8 cellular contexts compared by ENCODE assay signal in the genomic region with DNA sequence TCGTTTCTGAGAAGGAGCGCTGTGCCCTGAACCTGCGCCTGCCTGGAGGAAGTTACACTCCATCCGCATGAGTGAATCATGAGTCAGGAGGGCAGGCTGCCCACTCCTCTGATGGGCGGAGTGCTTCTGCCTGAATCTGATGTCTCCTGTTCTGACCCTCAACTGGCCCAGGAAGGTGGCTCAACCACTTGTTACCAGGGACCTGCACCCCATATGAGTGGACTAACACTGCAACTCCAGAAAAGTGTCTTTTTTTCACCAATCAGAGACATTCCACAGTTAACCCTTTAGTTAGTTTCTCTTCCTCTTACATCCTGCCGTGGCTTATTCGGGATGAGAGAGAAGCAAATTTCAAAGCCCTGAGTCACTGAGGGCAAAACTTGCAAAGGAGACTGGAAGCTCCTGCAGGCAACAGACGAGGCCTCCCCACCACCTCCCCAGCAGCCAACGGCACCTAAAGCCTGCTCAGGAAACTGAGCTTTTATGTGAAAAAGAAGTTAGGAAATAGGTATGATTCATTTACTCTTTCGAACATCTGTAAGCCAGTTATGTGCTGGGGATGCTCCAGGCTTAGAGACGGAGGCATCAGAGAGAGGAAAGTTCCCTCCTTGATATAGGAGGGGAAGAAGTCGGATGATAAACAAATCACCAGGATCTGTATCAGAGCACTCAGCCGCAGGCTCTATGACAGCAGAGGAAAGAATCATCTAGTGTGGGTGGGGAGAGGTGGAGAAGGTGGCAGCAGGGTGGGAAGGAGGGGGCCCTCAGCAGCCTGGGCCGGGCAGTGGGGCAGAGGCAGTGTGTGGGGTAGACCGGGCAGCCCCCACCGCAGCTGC. TPM values are rescaled to one million over a fixed set of nuclear protein-coding genes. Genes with fewer than 3 reads are reported as not detected.
DNase-seq lines count a peak whose midpoint lies in the region; ATAC-seq, FAIRE-seq and TF ChIP-seq lines count a peak whose summit lies in the region.

No MANE protein-coding gene starts in this region.

- TF ChIP-seq CTCF in keratinocyte (optimal IDR thresholded peaks at IDR 0.05 in 1 of 3, IDR thresholded peaks at IDR 0.05 in 1 of 3, conservative IDR thresholded peaks at IDR 0.05 in 1 of 3; ENCODE audit: extremely low read depth in 1 of 3, insufficient read depth in 2 of 3, low read length in 3 of 3): no peak

- no peaks in the 10 kb centered on the region for H3K27me3 ChIP-seq in keratinocyte (ENCODE audit: control insufficient read depth, extremely low read depth, insufficient read depth, low read length)

- H3K27ac ChIP-seq in keratinocyte (ENCODE audit: control insufficient read depth, insufficient read depth, low read length): peak overlapping the region; percentile 100

- no peaks in the 10 kb centered on the region for H4K20me1 ChIP-seq in keratinocyte (ENCODE audit: control insufficient read depth, extremely low read depth, insufficient read depth, low read length)

- no peaks in the 10 kb centered on the region for H3K9me3 ChIP-seq in keratinocyte (ENCODE audit: control insufficient read depth, low read depth, low read length)

- peak; percentile 85 for DNase-seq in activated effector memory CD4-positive, alpha-beta T cell treated with anti-CD3 and anti-CD28 coated beads, Interleukin-2, amount 50 U/mL, for 16 hours
- no peak for DNase-seq in activated effector memory CD4-positive, alpha-beta T cell treated with Interleukin-2 at 50 U/mL for 16 hours
- peak; percentile 98 for DNase-seq in RPMI7951 (ENCODE audit: low read depth)
- DNase-seq in amniotic stem cell (lab: John Stamatoyannopoulos, UW): peak; percentile 83
- peak; percentile 83 for DNase-seq in keratinocyte (ENCODE audit: low read depth, low spot score)
- DNase-seq in stimulated activated CD4-positive, alpha-beta T cell treated with anti-CD3 and anti-CD28 coated beads, Interleukin-4, amount 100 ng/mL, for 1 hour: peak; percentile 66
- no peak for DNase-seq in NCI-H524 treated with DMSO at 0.1 percent for 48 hours (lab: John Stamatoyannopoulos, UW)

- H3K9me1 ChIP-seq in keratinocyte (ENCODE audit: control insufficient read depth, extremely low read depth, insufficient read depth, low read length): no peaks in the 10 kb centered on the region

- H3K36me3 ChIP-seq in keratinocyte (ENCODE audit: control insufficient read depth in 2 of 2, extremely low read depth in 1 of 2, insufficient read depth in 2 of 2, low read length in 2 of 2): peaks cover 12 to 28% of the 10 kb centered on the region in 2 experiments

- peaks cover 65% of the 10 kb centered on the region for H3K4me1 ChIP-seq in keratinocyte (ENCODE audit: control insufficient read depth, extremely low read depth, insufficient read depth, low read length)

- peak overlapping the region; percentile 69 for H2AFZ ChIP-seq in keratinocyte (ENCODE audit: control insufficient read depth, low read length)

- peak overlapping the region; percentile 92 for H3K4me2 ChIP-seq in keratinocyte (ENCODE audit: control insufficient read depth, extremely low read depth, insufficient read depth, low read depth, low read length)

- peak overlapping the region in 2 of 3 experiments; percentile 59 to 67 for H3K4me3 ChIP-seq in keratinocyte (ENCODE audit: control insufficient read depth in 2 of 3, extremely low read depth in 1 of 3, insufficient read depth in 2 of 3, low read depth in 1 of 3, low read length in 3 of 3)

- ATAC-seq in HG03064 (IDR thresholded peaks at IDR 0.05; ENCODE audit: low read depth, unreplicated experiment): peak; percentile 34

- peak; percentile 99 for FAIRE-seq in keratinocyte (lab: Jason Lieb, UNC)

- peak overlapping the region; percentile 93 for H3K9ac ChIP-seq in keratinocyte (ENCODE audit: control insufficient read depth, extremely low read depth, insufficient read depth, low read length)

- dilution Hi-C loops in keratinocyte (cut with MboI; ENCODE audit: extremely low pct_ligation_motif_present, low sequenced_read_pairs): no loop called here

- peaks cover 37% of the 10 kb centered on the region for H3K79me2 ChIP-seq in keratinocyte (ENCODE audit: control insufficient read depth, insufficient read depth, low read length)

RNA-seq across cellular contexts. Expression of a gene that starts 31.0 kb away (rescaled TPM):
- total RNA-seq in RPMI7951 (2014; rRNA removed; shearing (Covaris generic)): 9.5 and 15.6 TPM in 2 replicates
- polyA plus RNA-seq in keratinocyte: 30.7 to 38.7 TPM (median 35.6 TPM) in 3 replicates
- polyA plus RNA-seq in keratinocyte (2011; ENCODE audit: low read depth): 38.5 TPM
- polyA plus RNA-seq in keratinocyte (2011; cell fraction: cytosol; rRNA removed): 30.1 and 40.6 TPM in 2 replicates
- 39.0 and 41.5 TPM in 2 replicates for polyA plus RNA-seq in keratinocyte (2011; cell fraction: nucleus; rRNA removed)
- 25.6 and 33.7 TPM in 2 replicates for polyA plus RNA-seq in keratinocyte (2012; ENCODE audit: low replicate concordance)
- 49.5 to 66.1 TPM (median 52.8 TPM) in 3 replicates for polyA minus RNA-seq in keratinocyte
- 49.3 TPM for polyA minus RNA-seq in keratinocyte (2011; cell fraction: cytosol; rRNA and poly(A)+ RNA removed)
- polyA minus RNA-seq in keratinocyte (2011; cell fraction: nucleus; rRNA and poly(A)+ RNA removed): 33.8 and 64.1 TPM in 2 replicates

Comparison
In these comparisons a context has a peak if more than half of its experiments do, and no peak if none do; other contexts are left out.
1. DNase-seq: peak in activated effector memory CD4-positive, alpha-beta T cell treated with anti-CD3 and anti-CD28 coated beads, Interleukin-2, amount 50 U/mL, for 16 hours (single experiment), RPMI7951 (single experiment), amniotic stem cell (single experiment), keratinocyte (single experiment) and stimulated activated CD4-positive, alpha-beta T cell treated with anti-CD3 and anti-CD28 coated beads, Interleukin-4, amount 100 ng/mL, for 1 hour (single experiment); none in activated effector memory CD4-positive, alpha-beta T cell treated with Interleukin-2 at 50 U/mL for 16 hours (single experiment) and NCI-H524 treated with DMSO at 0.1 percent for 48 hours (single experiment).